13 cellular contexts compared by ENCODE assay signal in genomic region chr3:64163019-64163754, GRCh38.
DNase-seq lines count a peak whose midpoint lies in the region; ATAC-seq, FAIRE-seq and TF ChIP-seq lines count a peak whose summit lies in the region.
"Had no signal": no experiment of that assay in that cellular context is flagged by ENCODE, and none has a peak within 500 bp of the region (broad histone marks: within the 10 kb centered on the region; RNA-seq: fewer than 3 reads in every experiment).

No MANE protein-coding gene starts in this region.

- peak; percentile 28 for ATAC-seq in GM21786 (IDR thresholded peaks at IDR 0.05; ENCODE audit: unreplicated experiment)
- ATAC-seq in right lobe of liver: no peak
- ATAC-seq in pancreas: no peak
- no peak for ATAC-seq in HG03354 (IDR thresholded peaks at IDR 0.05; ENCODE audit: poor library complexity, severe bottlenecking, unreplicated experiment)

- H4K8ac ChIP-seq in mesenchymal stem cell (ENCODE audit: low read length): no peak overlapping the region

- TF ChIP-seq POLR2A in right lobe of liver (IDR thresholded peaks at IDR 0.05) (no peak), Peyer's patch (IDR thresholded peaks at IDR 0.05) (no peak)

- peak overlapping the region; percentile 42 for H3K9ac ChIP-seq in mesenchymal stem cell (ENCODE audit: low read length)

- peaks cover 11% of the 10 kb centered on the region for H3K36me3 Mint-ChIP-seq in Caco-2 (ENCODE audit: insufficient read depth, unreplicated experiment)
- H3K36me3 Mint-ChIP-seq: activated naive CD8-positive, alpha-beta T cell had no signal

- TF ChIP-seq CTCF in Caco-2 (IDR thresholded peaks at IDR 0.05; ENCODE audit: insufficient read depth in 1 of 2, low read depth in 1 of 2, low read length in 1 of 2, severe bottlenecking in 1 of 2, unreplicated experiment in 1 of 2) (no peak), right lobe of liver (IDR thresholded peaks at IDR 0.05) (no peak), pancreas (IDR thresholded peaks at IDR 0.05) (no peak), Peyer's patch (IDR thresholded peaks at IDR 0.05) (no peak)

- H3K27me3 Mint-ChIP-seq in Caco-2 (ENCODE audit: insufficient read depth, unreplicated experiment): no peaks in the 10 kb centered on the region

- BruUV-seq in Caco-2 (replicated peaks; lab: Mats Ljungman, UMichigan): TSS peak; percentile 89

- H2AFZ ChIP-seq in mesenchymal stem cell (ENCODE audit: low read depth, low read length): no peak overlapping the region

- H3K4ac ChIP-seq in mesenchymal stem cell (ENCODE audit: low read depth in 1 of 2, low read length in 2 of 2): no peak overlapping the region

- intact Hi-C loops in Caco-2 (cut with micrococcal nuclease; ENCODE audit: unreplicated experiment) (loop anchor here (5.0 kb wide), 1 partner anchor 84 kb away; no protein-coding TSS in a partner anchor), right lobe of liver (cut with DNase I) (no loop called here), pancreas (cut with DNase I) (no loop called here)

- H4K91ac ChIP-seq in mesenchymal stem cell (ENCODE audit: low read length): no peak overlapping the region

- CTCF ChIA-PET in Caco-2 (lab: Charles Lee): no interaction called here

- H2BK15ac ChIP-seq in mesenchymal stem cell (ENCODE audit: low read depth, poor library complexity, severe bottlenecking): no peak overlapping the region

- 88% methylated on average over 7 of the region's 8 CpGs for WGBS in mesenchymal stem cell
- WGBS in right lobe of liver (ENCODE audit: insufficient coverage, low coverage, low lambda C conversion rate, missing lambda C conversion rate): 88% methylated on average over 5 of the region's 8 CpGs
- 88 to 92% methylated on average over 8 of the region's 8 CpGs for WGBS in pancreas, 2 donors

- peak overlapping the region; percentile 69 for H3K27ac Mint-ChIP-seq in Caco-2 (ENCODE audit: unreplicated experiment)
- H3K27ac Mint-ChIP-seq: activated naive CD8-positive, alpha-beta T cell had no signal

- H3K9me3 Mint-ChIP-seq in Caco-2 (ENCODE audit: unreplicated experiment): no peaks in the 10 kb centered on the region

- no peak overlapping the region for H3K4me3 Mint-ChIP-seq in Caco-2 (ENCODE audit: unreplicated experiment)
- H3K4me3 Mint-ChIP-seq: activated naive CD8-positive, alpha-beta T cell had no signal

- no peak overlapping the region for H2BK12ac ChIP-seq in mesenchymal stem cell (ENCODE audit: low read length in 2 of 2)

- no peak overlapping the region for H3K14ac ChIP-seq in mesenchymal stem cell (ENCODE audit: low read length in 2 of 2)

- H3K79me1 ChIP-seq in mesenchymal stem cell (replicated peaks; ENCODE audit: low read length, poor library complexity, severe bottlenecking): peaks cover 35% of the 10 kb centered on the region

- no peaks in the 10 kb centered on the region; the same call in 1 of the 2 replicates for H3K9me3 ChIP-seq in Caco-2
- no peaks in the 10 kb centered on the region for H3K9me3 ChIP-seq in SJSA1 (replicated peaks)
- no peaks in the 10 kb centered on the region for H3K9me3 ChIP-seq in mesenchymal stem cell (ENCODE audit: control insufficient read depth, low read length)
- no peaks in the 10 kb centered on the region for H3K9me3 ChIP-seq in right lobe of liver
- no peaks in the 10 kb centered on the region for H3K9me3 ChIP-seq in pancreas
- H3K9me3 ChIP-seq in Peyer's patch: no peaks in the 10 kb centered on the region

- H3K4me3 ChIP-seq in Caco-2 (ENCODE audit: low read depth, low read length): no peak overlapping the region
- H3K4me3 ChIP-seq in SJSA1: no peak overlapping the region
- H3K4me3 ChIP-seq in mesenchymal stem cell (ENCODE audit: insufficient read depth in 1 of 2, low read depth in 1 of 2, low read length in 2 of 2): no peak overlapping the region
- no peak overlapping the region for H3K4me3 ChIP-seq in right lobe of liver
- no peak overlapping the region for H3K4me3 ChIP-seq in pancreas
- no peak overlapping the region for H3K4me3 ChIP-seq in Peyer's patch

- H2BK5ac ChIP-seq in mesenchymal stem cell (ENCODE audit: low read depth, low read length, poor library complexity, severe bottlenecking): peak overlapping the region; percentile 91

- peak overlapping the region; percentile 57 for H3K4me2 ChIP-seq in mesenchymal stem cell (ENCODE audit: low read length, poor library complexity, severe bottlenecking)

- H3K23ac ChIP-seq in mesenchymal stem cell (ENCODE audit: low read length in 2 of 2): no peak overlapping the region

- H3K36me3 ChIP-seq in Caco-2 (ENCODE audit: control insufficient read depth, insufficient read depth, low read length): no peaks in the 10 kb centered on the region
- peaks cover 58% of the 10 kb centered on the region for H3K36me3 ChIP-seq in SJSA1
- H3K36me3 ChIP-seq in mesenchymal stem cell (ENCODE audit: control insufficient read depth in 1 of 2, insufficient read depth in 2 of 2, low read depth in 1 of 2, low read length in 2 of 2): peaks cover 28 to 55% of the 10 kb centered on the region in 2 experiments
- H3K36me3 ChIP-seq in right lobe of liver: no peaks in the 10 kb centered on the region
- no peaks in the 10 kb centered on the region for H3K36me3 ChIP-seq in pancreas
- H3K36me3 ChIP-seq in Peyer's patch: no peaks in the 10 kb centered on the region

- peak overlapping the region; percentile 13 to 33 for H3K18ac ChIP-seq in mesenchymal stem cell (ENCODE audit: low read depth in 1 of 2, low read length in 2 of 2)

- H2AK5ac ChIP-seq in mesenchymal stem cell (ENCODE audit: low read length, severe bottlenecking): peak overlapping the region; percentile 66

- H3K27me3 ChIP-seq in Caco-2 (replicated peaks; ENCODE audit: control insufficient read depth, insufficient read depth, low read length) (no peaks in the 10 kb centered on the region), SJSA1 (replicated peaks) (no peaks in the 10 kb centered on the region), mesenchymal stem cell (ENCODE audit: control insufficient read depth in 1 of 2, insufficient read depth in 1 of 2, low read length in 2 of 2) (no peaks in the 10 kb centered on the region), right lobe of liver (no peaks in the 10 kb centered on the region), pancreas (no peaks in the 10 kb centered on the region), Peyer's patch (no peaks in the 10 kb centered on the region)

- no peak for FAIRE-seq in pancreas (lab: Jason Lieb, UNC)
- FAIRE-seq: islet of Langerhans had no signal

- peak overlapping the region; percentile 53 for H3K27ac ChIP-seq in SJSA1
- peak overlapping the region; percentile 90 for H3K27ac ChIP-seq in mesenchymal stem cell (ENCODE audit: low read length, poor library complexity, severe bottlenecking)
- no peak overlapping the region for H3K27ac ChIP-seq in right lobe of liver
- no peak overlapping the region for H3K27ac ChIP-seq in pancreas
- no peak overlapping the region for H3K27ac ChIP-seq in Peyer's patch

- POLR2A ChIA-PET in Caco-2 (lab: Charles Lee): no interaction called here

- H3K4me1 ChIP-seq in Caco-2 (peaks cover 59% of the 10 kb centered on the region), SJSA1 (replicated peaks) (peaks cover 38% of the 10 kb centered on the region), mesenchymal stem cell (ENCODE audit: control insufficient read depth, insufficient read depth, low read depth, low read length) (peaks cover 19% of the 10 kb centered on the region), right lobe of liver (no peaks in the 10 kb centered on the region), pancreas (peaks cover 0 to 7% (median 4%) of the 10 kb centered on the region in 3 donors), Peyer's patch (peaks cover 0 to 9% (median 0%) of the 10 kb centered on the region in 4 donors)

- DNase-seq in Caco-2 (no peak), SJSA1 (ENCODE audit: low read depth in 1 of 2, low spot score in 2 of 2) (no peak), mesenchymal stem cell (no peak), right lobe of liver (no peak), pancreas (no peak), Peyer's patch (no peak)
- DNase-seq: activated CD4-positive, alpha-beta T cell treated with anti-CD3 and anti-CD28 coated beads, Interleukin-2, amount 50 U/mL, for 4 hours; C1 segment of cervical spinal cord; GOT3 had no signal

- H2BK120ac ChIP-seq in mesenchymal stem cell (ENCODE audit: low read depth, low read length): no peak overlapping the region

- H3K4me1 Mint-ChIP-seq in Caco-2 (ENCODE audit: low read depth, unreplicated experiment): peaks cover 21% of the 10 kb centered on the region

Comparison
In these comparisons a context has a peak if more than half of its experiments do, and no peak if none do; other contexts are left out.
1. H3K27ac ChIP-seq: peak in SJSA1 (single experiment) and mesenchymal stem cell (single experiment); none in right lobe of liver (0 of 3), pancreas (0 of 4) and Peyer's patch (0 of 4).